In the genomic region with DNA sequence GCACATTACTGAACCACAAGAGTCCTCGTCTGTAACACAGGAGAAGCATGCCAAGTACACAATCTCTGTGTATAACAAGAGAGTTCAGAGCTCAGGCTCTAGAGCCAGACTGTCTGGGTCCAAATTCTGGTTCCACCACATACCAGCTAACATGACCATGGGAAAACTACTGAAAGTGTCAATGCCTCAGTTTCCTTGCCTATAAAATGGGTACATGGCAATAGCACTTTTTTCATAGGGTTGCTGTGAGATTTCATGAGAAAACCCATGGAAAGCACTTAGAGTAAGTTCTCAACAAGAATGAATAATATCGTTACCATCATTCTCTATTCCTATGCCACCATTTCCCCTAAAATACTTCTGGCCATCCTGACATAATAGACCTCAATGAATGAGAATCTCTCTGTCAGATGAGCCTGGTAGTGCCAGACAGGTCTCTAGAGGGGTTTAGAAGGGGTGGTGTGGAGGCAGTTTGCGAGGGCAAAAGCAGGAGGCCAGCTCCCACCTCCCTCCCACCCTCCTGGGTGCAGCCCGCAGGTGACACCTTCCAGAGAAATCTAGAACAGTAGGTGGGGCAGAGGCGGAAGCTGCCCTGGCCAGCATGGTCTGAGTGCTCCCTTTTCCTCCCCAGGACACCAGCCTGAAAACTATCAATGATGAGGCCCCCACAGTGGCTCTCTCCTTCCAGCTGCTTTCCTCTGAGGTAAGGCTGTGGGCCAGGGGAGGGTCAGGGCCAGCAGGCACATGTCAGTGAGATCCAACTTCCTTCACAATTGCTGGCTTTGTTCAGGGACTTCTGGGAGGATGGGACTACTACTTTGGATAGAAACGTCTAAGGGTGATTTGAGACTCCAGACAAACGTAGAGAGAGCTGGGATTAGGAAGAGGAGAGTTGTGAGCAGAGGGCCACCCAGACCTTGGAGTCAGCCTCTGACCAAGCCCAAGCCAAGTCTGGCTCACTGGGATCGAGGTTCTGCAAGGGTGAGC, we compare ENCODE assay signal across 27 cellular contexts. TPM values are rescaled to one million over a fixed set of nuclear protein-coding genes. Genes with fewer than 3 reads are reported as not detected.
"Had no signal": no experiment of that assay in that cellular context is flagged by ENCODE, and none has a peak within 500 bp of the region (broad histone marks: within the 10 kb centered on the region; RNA-seq: fewer than 3 reads in every experiment).

No MANE protein-coding gene starts in this region.

- H3K9ac ChIP-seq: KMS-11 had no signal

- H3K36me3 ChIP-seq: adrenal gland, breast epithelium, SJCRH30 had no signal

- DNase-seq: activated CD4-positive, alpha-beta T cell treated with anti-CD3 and anti-CD28 coated beads for 48 hours; activated CD4-positive, alpha-beta T cell treated with anti-CD3 and anti-CD28 coated beads, Interleukin-2, amount 50 U/mL, for 4 hours; activated CD4-positive, CD25-positive, alpha-beta regulatory T cell treated with anti-CD3 and anti-CD28 coated beads, Interleukin-2, amount 50 U/mL, for 72 hours; activated CD8-positive, alpha-beta memory T cell treated with anti-CD3 and anti-CD28 coated beads, Interleukin-2, amount 50 U/mL, for 48 hours; activated CD8-positive, alpha-beta T cell treated with anti-CD3 and anti-CD28 coated beads, Interleukin-2, amount 10 ng/mL, durations not matched to agents 7 days and 5 days; activated naive CD4-positive, alpha-beta T cell treated with anti-CD3 and anti-CD28 coated beads, Interleukin-2, amount 50 U/mL, for 16 hours; activated naive CD8-positive, alpha-beta T cell treated with anti-CD3 and anti-CD28 coated beads, Interleukin-2, amount 10 ng/mL, durations not matched to agents 7 days and 5 days; activated T-cell treated with anti-CD3 and anti-CD28 coated beads, Interleukin-2, amount 50 U/mL, for 1 hour; adrenal gland; anterior cingulate cortex; MV-4-11; NCI-H1092 treated with DMSO at 0.1 percent for 48 hours; NCI-H1417 treated with DMSO at 0.1 percent for 48 hours; NCI-H1694; NCI-H2029 treated with DMSO at 0.1 percent for 48 hours; NCI-H510A treated with DMSO at 0.1 percent for 48 hours; NCI-H69; NK-92 treated with Interleukin-12 subunit alpha and Interleukin-12 subunit beta, amount 100 ng/mL, for 24 hours; OCI-M1; Right ventricle myocardium superior; RPMI8226; SW 1271 had no signal

- H3K27me3 ChIP-seq: adrenal gland, SJCRH30 had no signal

- H3K4me2 ChIP-seq: KMS-11 had no signal

- H3K4me3 ChIP-seq: adrenal gland, breast epithelium, SJCRH30 had no signal

- H3K9me3 ChIP-seq: adrenal gland, breast epithelium, SJCRH30 had no signal

- H3K27ac ChIP-seq: adrenal gland, breast epithelium, KMS-11, SJCRH30 had no signal

- H3K4me1 ChIP-seq: adrenal gland, breast epithelium had no signal

RNA-seq across cellular contexts. Expression of a gene that starts 45.3 kb away (rescaled TPM):
- total RNA-seq: activated CD8-positive, alpha-beta T cell treated with anti-CD3 and anti-CD28 coated beads, Interleukin-2, amount 10 ng/mL, durations not matched to agents 7 days and 5 days; MCF 10A; Right ventricle myocardium superior had no signal
- polyA plus RNA-seq: IgD-negative memory B cell had no signal
